Comparison of ENCODE assay signal across 12 cellular contexts in genomic region chrX:15158350-15158735, GRCh38.
DNase-seq lines count a peak whose midpoint lies in the region; ATAC-seq and TF ChIP-seq lines count a peak whose summit lies in the region.
"Had no signal": no experiment of that assay in that cellular context is flagged by ENCODE, and none has a peak within 500 bp of the region (broad histone marks: within the 10 kb centered on the region; RNA-seq: fewer than 3 reads in every experiment).

No MANE protein-coding gene starts in this region.

- no peaks in the 10 kb centered on the region for H3K9me3 ChIP-seq in MM.1S (replicated peaks; ENCODE audit: insufficient read depth, low read length)
- H3K9me3 ChIP-seq in SK-N-SH: no peaks in the 10 kb centered on the region
- no peaks in the 10 kb centered on the region for H3K9me3 ChIP-seq in smooth muscle cell (replicated peaks; ENCODE audit: low read depth)
- no peaks in the 10 kb centered on the region for H3K9me3 ChIP-seq in testis
- H3K9me3 ChIP-seq: A549 had no signal

- 14% methylated on average over 1 of the region's 1 CpG for WGBS in SK-N-SH (ENCODE audit: low lambda C conversion rate)
- WGBS in smooth muscle cell (ENCODE audit: low lambda C conversion rate): 45% methylated on average over 1 of the region's 1 CpG
- WGBS in testis, 2 donors: 72 to 89% methylated on average over 1 of the region's 1 CpG

- CTCF ChIA-PET in SK-N-SH (lab: Yijun Ruan, JAX): interaction anchor here (2.3 kb wide), 1 partner anchor 15 kb away, joined by 11 read pairs; no protein-coding TSS in a partner anchor

- H4K20me1 ChIP-seq in MM.1S (ENCODE audit: insufficient read depth, low read length) (no peaks in the 10 kb centered on the region), SK-N-SH (ENCODE audit: insufficient read depth) (no peaks in the 10 kb centered on the region), smooth muscle cell (ENCODE audit: low read depth) (no peaks in the 10 kb centered on the region)

- peak; percentile 3 to 4 for ATAC-seq in activated CD4-positive, CD25-positive, alpha-beta regulatory T cell treated with anti-CD3 and anti-CD28 coated beads, Interleukin-2, amount 50 U/mL, for 24 hours
- ATAC-seq in GM21390 (IDR thresholded peaks at IDR 0.05; ENCODE audit: unreplicated experiment) (peak; percentile 13), natural killer cell (no peak)
- ATAC-seq: A549 had no signal

- H3K27ac Mint-ChIP-seq in natural killer cell: peak overlapping the region; percentile 62 to 82

- H3K4me2 ChIP-seq in MM.1S (ENCODE audit: low read depth, low read length): peak overlapping the region; percentile 47
- H3K4me2 ChIP-seq in SK-N-SH: no peak overlapping the region
- H3K4me2 ChIP-seq in smooth muscle cell: no peak overlapping the region
- H3K4me2 ChIP-seq: A549, KMS-11 had no signal

- H3F3A ChIP-seq in MM.1S (ENCODE audit: insufficient read depth, low read length) (no peaks in the 10 kb centered on the region), SK-N-SH (replicated peaks; ENCODE audit: insufficient read depth) (no peaks in the 10 kb centered on the region), smooth muscle cell (ENCODE audit: low read depth) (no peaks in the 10 kb centered on the region)

- H3K9me3 Mint-ChIP-seq in natural killer cell: no peaks in the 10 kb centered on the region

- peaks cover under 1 to 10% of the 10 kb centered on the region in 2 donors for H3K27me3 Mint-ChIP-seq in natural killer cell (ENCODE audit: low read depth in 2 of 2)

- H3K9ac ChIP-seq in MM.1S (ENCODE audit: low read length) (peak overlapping the region; percentile 42; the same call in 1 of the 2 replicates), SK-N-SH (no peak overlapping the region), smooth muscle cell (ENCODE audit: low read depth) (no peak overlapping the region)
- H3K9ac ChIP-seq: KMS-11 had no signal

- no peaks in the 10 kb centered on the region for H3K9me2 ChIP-seq in MM.1S (replicated peaks; ENCODE audit: insufficient read depth, low read length)
- no peaks in the 10 kb centered on the region for H3K9me2 ChIP-seq in SK-N-SH

- no peak for TF ChIP-seq EP300 in SK-N-SH (IDR thresholded peaks at IDR 0.05; ENCODE audit: borderline replicate concordance in 1 of 2, low read depth in 1 of 2, low read length in 1 of 2)

- intact Hi-C loops in natural killer cell (cut with micrococcal nuclease): no loop called here
- intact Hi-C loops in testis (cut with DNase I; ENCODE audit: low total_unique reads): no loop called here

- no peaks in the 10 kb centered on the region for H3K36me3 Mint-ChIP-seq in natural killer cell

- peak overlapping the region; percentile 91 for H2AFZ ChIP-seq in MM.1S (ENCODE audit: low read length)
- H2AFZ ChIP-seq in SK-N-SH (ENCODE audit: low read depth): no peak overlapping the region
- H2AFZ ChIP-seq in smooth muscle cell (ENCODE audit: low read depth): no peak overlapping the region

- H3K4me3 ChIP-seq in MM.1S (ENCODE audit: low read length) (peak overlapping the region; percentile 60), SK-N-SH (ENCODE audit: low read depth in 2 of 2, low read length in 1 of 2) (no peak overlapping the region), smooth muscle cell (no peak overlapping the region), testis (no peak overlapping the region)
- H3K4me3 ChIP-seq: A549 had no signal

- TF ChIP-seq CTCF in MM.1S (IDR thresholded peaks at IDR 0.05; ENCODE audit: low read length): no peak
- TF ChIP-seq CTCF in natural killer cell (IDR thresholded peaks at IDR 0.05): no peak
- no peak for TF ChIP-seq CTCF in SK-N-SH (IDR thresholded peaks at IDR 0.05)
- no peak for TF ChIP-seq CTCF in smooth muscle cell (IDR thresholded peaks at IDR 0.05; ENCODE audit: borderline replicate concordance, insufficient read depth, poor library complexity, severe bottlenecking)
- TF ChIP-seq CTCF in testis (IDR thresholded peaks at IDR 0.05): no peak

- DNase-seq in activated CD4-positive, CD25-positive, alpha-beta regulatory T cell treated with anti-CD3 and anti-CD28 coated beads, Interleukin-2, amount 50 U/mL, for 72 hours: no peak
- DNase-seq in MM.1S (no peak), natural killer cell (no peak), SK-N-SH (no peak), smooth muscle cell (lab: John Stamatoyannopoulos, UW; ENCODE audit: unreplicated experiment) (no peak), testis (no peak)
- DNase-seq: NCI-H2107, T1000 had no signal

- H3K79me2 ChIP-seq in MM.1S (ENCODE audit: low read length) (no peaks in the 10 kb centered on the region), SK-N-SH (ENCODE audit: insufficient read depth) (no peaks in the 10 kb centered on the region), smooth muscle cell (ENCODE audit: low read depth) (no peaks in the 10 kb centered on the region)

- no peak for TF ChIP-seq POLR2A in testis (IDR thresholded peaks at IDR 0.05)

- POLR2A ChIA-PET in SK-N-SH (lab: Yijun Ruan, JAX): no interaction called here

- H3K27me3 ChIP-seq in MM.1S (replicated peaks; ENCODE audit: insufficient read depth, low read length): no peaks in the 10 kb centered on the region
- H3K27me3 ChIP-seq in SK-N-SH (ENCODE audit: insufficient read depth): no peaks in the 10 kb centered on the region
- no peaks in the 10 kb centered on the region for H3K27me3 ChIP-seq in smooth muscle cell (ENCODE audit: low read depth)
- H3K27me3 ChIP-seq in testis: no peaks in the 10 kb centered on the region

- H3K36me3 ChIP-seq in MM.1S (replicated peaks; ENCODE audit: insufficient read depth, low read length) (no peaks in the 10 kb centered on the region), SK-N-SH (replicated peaks in 1 of 2; ENCODE audit: control insufficient read depth in 1 of 2, insufficient read depth in 2 of 2, low read length in 1 of 2) (no peaks in the 10 kb centered on the region), smooth muscle cell (ENCODE audit: low read depth) (no peaks in the 10 kb centered on the region), testis (ENCODE audit: low read depth, missing control alignments) (no peaks in the 10 kb centered on the region)

- no peak for TF ChIP-seq RAD21 in SK-N-SH (IDR thresholded peaks at IDR 0.05; ENCODE audit: low read length)

- H3K4me1 ChIP-seq in MM.1S (ENCODE audit: low read length): peaks cover 8% of the 10 kb centered on the region; the same call in 1 of the 2 replicates
- no peaks in the 10 kb centered on the region for H3K4me1 ChIP-seq in SK-N-SH (ENCODE audit: control insufficient read depth in 1 of 2, insufficient read depth in 2 of 2, low read depth in 1 of 2, low read length in 1 of 2)
- no peaks in the 10 kb centered on the region for H3K4me1 ChIP-seq in smooth muscle cell (ENCODE audit: low read depth)
- H3K4me1 ChIP-seq in testis: no peaks in the 10 kb centered on the region
- H3K4me1 ChIP-seq: A549 had no signal

- H3K4me1 Mint-ChIP-seq in natural killer cell: peaks cover 0 to 8% of the 10 kb centered on the region in 2 donors

- H3K27ac ChIP-seq in MM.1S (ENCODE audit: low read length) (peak overlapping the region; percentile 62; the same call in 1 of the 2 replicates), SK-N-SH (ENCODE audit: low read depth in 2 of 2, low read length in 1 of 2) (no peak overlapping the region), smooth muscle cell (ENCODE audit: low read depth) (no peak overlapping the region), testis (no peak overlapping the region)
- H3K27ac ChIP-seq: A549, KMS-11 had no signal

- H3K4me3 Mint-ChIP-seq in natural killer cell: peak overlapping the region; percentile 64

TF ChIP-seq in SK-N-SH, 30 proteins besides CTCF, POLR2A, EP300 and RAD21:
- no peak for TF ChIP-seq FOSL2 (IDR thresholded peaks at IDR 0.05; ENCODE audit: borderline replicate concordance, low read depth)
- no peak for TF ChIP-seq FOXJ3 (CRISPR knock-in tag; IDR thresholded peaks at IDR 0.05)
- TF ChIP-seq, protein P1, sequence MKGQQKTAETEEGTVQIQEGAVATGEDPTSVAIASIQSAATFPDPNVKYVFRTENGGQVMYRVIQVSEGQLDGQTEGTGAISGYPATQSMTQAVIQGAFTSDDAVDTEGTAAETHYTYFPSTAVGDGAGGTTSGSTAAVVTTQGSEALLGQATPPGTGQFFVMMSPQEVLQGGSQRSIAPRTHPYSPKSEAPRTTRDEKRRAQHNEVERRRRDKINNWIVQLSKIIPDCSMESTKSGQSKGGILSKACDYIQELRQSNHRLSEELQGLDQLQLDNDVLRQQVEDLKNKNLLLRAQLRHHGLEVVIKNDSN (IDR thresholded peaks at IDR 0.05; ENCODE audit: borderline replicate concordance, low read depth): no peak
- no peak for TF ChIP-seq TCF12 (IDR thresholded peaks at IDR 0.05)
- TF ChIP-seq SMC3 (IDR thresholded peaks at IDR 0.05; ENCODE audit: low read depth, low read length): no peak
- TF ChIP-seq TEAD4 (IDR thresholded peaks at IDR 0.05; ENCODE audit: borderline replicate concordance, insufficient read depth): no peak
- no peak for TF ChIP-seq POLR2AphosphoS5 (IDR thresholded peaks at IDR 0.05; ENCODE audit: low read depth, low read length)
- TF ChIP-seq, protein P2, sequence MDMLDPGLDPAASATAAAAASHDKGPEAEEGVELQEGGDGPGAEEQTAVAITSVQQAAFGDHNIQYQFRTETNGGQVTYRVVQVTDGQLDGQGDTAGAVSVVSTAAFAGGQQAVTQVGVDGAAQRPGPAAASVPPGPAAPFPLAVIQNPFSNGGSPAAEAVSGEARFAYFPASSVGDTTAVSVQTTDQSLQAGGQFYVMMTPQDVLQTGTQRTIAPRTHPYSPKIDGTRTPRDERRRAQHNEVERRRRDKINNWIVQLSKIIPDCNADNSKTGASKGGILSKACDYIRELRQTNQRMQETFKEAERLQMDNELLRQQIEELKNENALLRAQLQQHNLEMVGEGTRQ (IDR thresholded peaks at IDR 0.05; ENCODE audit: borderline replicate concordance, low read depth, low read length): no peak
- no peak for TF ChIP-seq GATA2 (CRISPR knock-in tag; IDR thresholded peaks at IDR 0.05)
- TF ChIP-seq, protein P3, sequence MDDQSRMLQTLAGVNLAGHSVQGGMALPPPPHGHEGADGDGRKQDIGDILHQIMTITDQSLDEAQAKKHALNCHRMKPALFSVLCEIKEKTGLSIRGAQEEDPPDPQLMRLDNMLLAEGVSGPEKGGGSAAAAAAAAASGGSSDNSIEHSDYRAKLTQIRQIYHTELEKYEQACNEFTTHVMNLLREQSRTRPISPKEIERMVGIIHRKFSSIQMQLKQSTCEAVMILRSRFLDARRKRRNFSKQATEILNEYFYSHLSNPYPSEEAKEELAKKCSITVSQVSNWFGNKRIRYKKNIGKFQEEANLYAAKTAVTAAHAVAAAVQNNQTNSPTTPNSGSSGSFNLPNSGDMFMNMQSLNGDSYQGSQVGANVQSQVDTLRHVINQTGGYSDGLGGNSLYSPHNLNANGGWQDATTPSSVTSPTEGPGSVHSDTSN (IDR thresholded peaks at IDR 0.05): no peak
- no peak for TF ChIP-seq EZH2phosphoT487 (IDR thresholded peaks at IDR 0.05; ENCODE audit: borderline replicate concordance, low read depth)
- TF ChIP-seq MXI1 (IDR thresholded peaks at IDR 0.05; ENCODE audit: low read depth, low read length): no peak
- no peak for TF ChIP-seq MEF2A (IDR thresholded peaks at IDR 0.05; ENCODE audit: borderline replicate concordance, low read depth)
- no peak for TF ChIP-seq RXRA (IDR thresholded peaks at IDR 0.05; ENCODE audit: borderline replicate concordance, low read depth)

Comparison
In these comparisons a context has a peak if more than half of its experiments do, and no peak if none do; other contexts are left out.
1. ATAC-seq: peak in activated CD4-positive, CD25-positive, alpha-beta regulatory T cell treated with anti-CD3 and anti-CD28 coated beads, Interleukin-2, amount 50 U/mL, for 24 hours (2 of 2) and GM21390 (single experiment); none in natural killer cell (0 of 3).